19 cellular contexts compared by ENCODE assay signal in the genomic region with DNA sequence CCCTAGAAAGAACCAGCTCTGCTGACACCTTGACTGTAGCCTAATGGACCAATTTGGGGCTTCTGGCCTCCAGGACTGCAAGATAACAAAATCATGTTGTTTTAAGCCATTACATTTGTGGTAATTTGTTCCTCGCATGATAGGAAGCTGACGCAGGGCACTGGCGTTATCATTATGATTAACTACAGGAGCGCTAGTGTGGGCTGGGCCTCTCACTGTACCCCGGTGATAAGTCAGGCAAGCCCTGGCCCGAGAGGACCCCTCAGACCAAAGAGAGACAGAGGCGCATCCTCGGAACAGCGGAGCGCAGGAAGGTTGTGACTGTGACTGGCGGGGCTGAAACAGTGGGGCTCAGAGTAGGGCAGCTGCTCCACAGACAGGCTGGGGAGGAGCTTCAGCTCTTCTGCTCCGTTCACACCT.
"Had no signal": no experiment of that assay in that cellular context is flagged by ENCODE, and none has a peak within 500 bp of the region (broad histone marks: within the 10 kb centered on the region; RNA-seq: fewer than 3 reads in every experiment).

No MANE protein-coding gene starts in this region.

- H3K4me1 ChIP-seq: left lung, pancreas, psoas muscle, uterus had no signal

- H3K36me3 ChIP-seq: left lung, neutrophil, pancreas, tibial nerve, uterus had no signal

- ATAC-seq: activated CD4-positive, CD25-positive, alpha-beta regulatory T cell treated with anti-CD3 and anti-CD28 coated beads, Interleukin-2, amount 50 U/mL, for 24 hours; activated naive CD4-positive, alpha-beta T cell treated with anti-CD3 and anti-CD28 coated beads, Interleukin-2, amount 50 U/mL, for 72 hours; foreskin keratinocyte; left lung; natural killer cell treated with Interleukin-12 subunit alpha and Interleukin-12 subunit beta and Interleukin-15 and Interleukin-18, amount 100 ng/mL, for 72 hours; pancreas; psoas muscle; right cardiac atrium had no signal

- H3K27me3 ChIP-seq: foreskin keratinocyte, left lung, neutrophil, pancreas, tibial nerve, uterus had no signal

- DNase-seq: activated CD4-positive, alpha-beta memory T cell treated with anti-CD3 and anti-CD28 coated beads, Interleukin-2, amount 10 ng/mL, durations not matched to agents 7 days and 5 days; activated CD4-positive, alpha-beta T cell treated with anti-CD3 and anti-CD28 coated beads, Interleukin-2, amount 10 ng/mL, durations not matched to agents 24 days and 14 days; effector CD8-positive, alpha-beta T cell; foreskin keratinocyte; kidney; left lung; midbrain; psoas muscle; stimulated activated CD4-positive, alpha-beta T cell treated with anti-CD3 and anti-CD28 coated beads, Interleukin-1b, Interleukin-23, amount 100 ng/mL, for 48 hours; T1000 had no signal

- H3K9me3 ChIP-seq: left lung, neutrophil, pancreas, psoas muscle, tibial nerve, uterus had no signal

- H3K27ac ChIP-seq: foreskin keratinocyte, left lung, neutrophil, pancreas, psoas muscle, skin epidermis, tibial nerve, uterus had no signal

- H3K4me3 ChIP-seq: left lung, pancreas, psoas muscle, skin epidermis, tibial nerve, uterus had no signal
